In genomic region chr2:202038471-202039277, GRCh38 we compare ENCODE assay signal across 10 cellular contexts. TPM values are rescaled to one million over a fixed set of nuclear protein-coding genes. Genes with fewer than 3 reads are reported as not detected.
A peak's percentile ranks its signal among the peaks of the same experiment; 100 is the strongest.
DNase-seq lines count a peak whose midpoint lies in the region; ATAC-seq and TF ChIP-seq lines count a peak whose summit lies in the region.
"Had no signal": no experiment of that assay in that cellular context is flagged by ENCODE, and none has a peak within 500 bp of the region (broad histone marks: within the 10 kb centered on the region; RNA-seq: fewer than 3 reads in every experiment).

No MANE protein-coding gene starts in this region.

- H3K27ac ChIP-seq in HUES64 (ENCODE audit: low read depth, low read length) (peak overlapping the region; percentile 75; the same call in 1 of the 2 replicates), duodenal mucosa (ENCODE audit: low read depth, low read length) (no peak overlapping the region)

- peak; percentile 42 for ATAC-seq in mucosa of descending colon
- no peak for ATAC-seq in HG02759 (IDR thresholded peaks at IDR 0.05; ENCODE audit: unreplicated experiment)
- no peak for ATAC-seq in GM19463 (IDR thresholded peaks at IDR 0.05; ENCODE audit: unreplicated experiment)

- no peak for TF ChIP-seq CTCF in mucosa of descending colon (IDR thresholded peaks at IDR 0.05)

- peaks cover 42% of the 10 kb centered on the region for H3K36me3 ChIP-seq in HUES64 (ENCODE audit: insufficient read depth, low read length)
- no peaks in the 10 kb centered on the region for H3K36me3 ChIP-seq in duodenal mucosa (ENCODE audit: control insufficient read depth in 1 of 2, insufficient read depth in 2 of 2, low read length in 2 of 2)
- H3K36me3 ChIP-seq in mucosa of descending colon (ENCODE audit: low read depth), result no peaks in the 10 kb centered on the region

- intact Hi-C loops in mucosa of descending colon (cut with DNase I, micrococcal nuclease), result loop anchor here in 1 of 2 donors (10.0 kb wide), 1 partner anchor 136 kb away; no protein-coding TSS in a partner anchor

- WGBS in HUES64, result 30% methylated on average over 4 of the region's 4 CpGs

- H3K4me1 ChIP-seq in HUES64 (ENCODE audit: insufficient read depth, low read length), result peaks cover 35% of the 10 kb centered on the region
- H3K4me1 ChIP-seq in duodenal mucosa (ENCODE audit: control insufficient read depth in 1 of 2, insufficient read depth in 2 of 2, low read length in 2 of 2), result peaks cover 21 to 44% of the 10 kb centered on the region in 2 donors
- peaks cover 9% of the 10 kb centered on the region for H3K4me1 ChIP-seq in mucosa of descending colon (ENCODE audit: low read depth)

- peak; percentile 37 for DNase-seq in AG08396 (ENCODE audit: low spot score)
- no peak for DNase-seq in mucosa of descending colon
- no peak for DNase-seq in globus pallidus (ENCODE audit: low spot score)
- DNase-seq in NCI-H748 (lab: John Stamatoyannopoulos, UW; ENCODE audit: unreplicated experiment), result no peak
- DNase-seq: activated B cell treated with CpG ODN at 0.5 μM for 24 hours had no signal

- H3K9ac ChIP-seq in HUES64 (ENCODE audit: low read depth, low read length) (peak overlapping the region; percentile 42), duodenal mucosa (ENCODE audit: low read depth in 1 of 2, low read length in 2 of 2) (peak overlapping the region in 1 of 2 donors; percentile 12)

- H3K9me3 ChIP-seq in HUES64 (ENCODE audit: insufficient read depth, low read depth, low read length) (no peaks in the 10 kb centered on the region), duodenal mucosa (ENCODE audit: control insufficient read depth in 1 of 2, low read length in 2 of 2) (no peaks in the 10 kb centered on the region), mucosa of descending colon (no peaks in the 10 kb centered on the region)

- H3K27me3 ChIP-seq in HUES64 (ENCODE audit: insufficient read depth, low read length) (no peaks in the 10 kb centered on the region; the same call in 1 of the 2 replicates), duodenal mucosa (ENCODE audit: control insufficient read depth in 1 of 2, insufficient read depth in 2 of 2, low read length in 2 of 2) (peaks cover 0 to 5% of the 10 kb centered on the region in 2 donors)

- H3K4me3 ChIP-seq in HUES64 (ENCODE audit: low read length), result peak overlapping the region; percentile 83
- H3K4me3 ChIP-seq in duodenal mucosa (ENCODE audit: low read depth in 1 of 2, low read length in 2 of 2), result peak overlapping the region; percentile 19 to 25
- no peak overlapping the region for H3K4me3 ChIP-seq in mucosa of descending colon

RNA-seq across cellular contexts. Expression of gene FZD7, which starts 5.0 kb away (rescaled TPM):
- polyA plus RNA-seq in HUES64 (2013, experiment 1 of 2), result 124 TPM
- polyA plus RNA-seq in HUES64 (2013, experiment 2 of 2), result 136 TPM
- 10 to 100 TPM in 1 of 3 donors, 1 to 10 TPM in 2; 4.8 to 84.3 (median 5.9) TPM for total RNA-seq in mucosa of descending colon

RNA-seq across cellular contexts. Expression of gene KIAA2012, which starts 34.4 kb away (rescaled TPM):
- not detected for polyA plus RNA-seq in HUES64 (2013, experiment 1 of 2)
- polyA plus RNA-seq in HUES64 (2013, experiment 2 of 2), result not detected
- total RNA-seq in mucosa of descending colon, result under 1 TPM in 2 of 3 donors, not detected in 1; 0.13 to 0.14 TPM
- total RNA-seq: activated B cell treated with CpG ODN at 0.5 μM for 24 hours, dermis microvascular lymphatic vessel endothelial cell had no signal
